Comparison of ENCODE assay signal across 13 cellular contexts in genomic region chr7:18861514-18861913, GRCh38.
DNase-seq lines count a peak whose midpoint lies in the region; ATAC-seq, FAIRE-seq and TF ChIP-seq lines count a peak whose summit lies in the region.
"Had no signal": no experiment of that assay in that cellular context is flagged by ENCODE, and none has a peak within 500 bp of the region (broad histone marks: within the 10 kb centered on the region; RNA-seq: fewer than 3 reads in every experiment).

No MANE protein-coding gene starts in this region.

- POLR2A ChIA-PET in IMR-90 (lab: Charles Lee; ENCODE audit: unreplicated experiment) = no interaction called here

- H3K4me3 ChIP-seq in IMR-90 (ENCODE audit: insufficient read depth, low read depth, low read length) = no peak overlapping the region
- H3K4me3 ChIP-seq: esophagus squamous epithelium had no signal

- no peak overlapping the region for H2AFZ ChIP-seq in IMR-90 (replicated peaks; ENCODE audit: low read length, poor library complexity)

- H2BK120ac ChIP-seq in IMR-90 (ENCODE audit: low read depth, low read length) = no peak overlapping the region

- no peak overlapping the region for H4K5ac ChIP-seq in IMR-90 (ENCODE audit: low read depth, low read length)

- H2BK15ac ChIP-seq in IMR-90 (ENCODE audit: low read depth, low read length) = no peak overlapping the region

- H3K27ac ChIP-seq in IMR-90 (ENCODE audit: insufficient read depth, low read length) = no peak overlapping the region
- H3K27ac ChIP-seq: esophagus squamous epithelium had no signal

- no peak for TF ChIP-seq CTCF in IMR-90 (conservative IDR thresholded peaks at IDR 0.05; ENCODE audit: low read depth, low read length)

- H3K79me1 ChIP-seq in IMR-90 (ENCODE audit: low read depth in 1 of 2, low read length in 2 of 2) = no peaks in the 10 kb centered on the region

- no peak overlapping the region for H4K8ac ChIP-seq in IMR-90 (ENCODE audit: low read depth in 2 of 2, low read length in 2 of 2)

- H2AK9ac ChIP-seq in IMR-90 (replicated peaks; ENCODE audit: low read depth, low read length, poor library complexity) = no peak overlapping the region

- H3K23ac ChIP-seq in IMR-90 (ENCODE audit: low read depth, low read length) = no peak overlapping the region

- H3K36me3 ChIP-seq in IMR-90 (ENCODE audit: control insufficient read depth, insufficient read depth, low read length) = no peaks in the 10 kb centered on the region
- H3K36me3 ChIP-seq: esophagus squamous epithelium had no signal

- peak; percentile 85 for DNase-seq in IMR-90
- peak; percentile 91 for DNase-seq in iris pigment epithelial cell (ENCODE audit: low read depth)
- no peak for DNase-seq in urothelium cell line (ENCODE audit: low spot score)
- DNase-seq in RKO (ENCODE audit: low spot score) = no peak
- no peak for DNase-seq in GM12891 (ENCODE audit: insufficient read length, low spot score)
- no peak for DNase-seq in effector CD4-positive, alpha-beta T cell
- DNase-seq: amniotic stem cell, DMS53, esophagus squamous epithelium, MV-4-11 had no signal

- H3K4me2 ChIP-seq in IMR-90 (ENCODE audit: low read depth, low read length) = no peak overlapping the region

- no peak overlapping the region for H3K56ac ChIP-seq in IMR-90 (ENCODE audit: extremely low read depth, insufficient read depth, low read length)

- WGBS in IMR-90 (ENCODE audit: extremely low coverage in 2 of 2, insufficient read length in 1 of 2), 2 experiments = no CpG with 5 or more reads among the region's 4 CpGs

- H3K4me1 ChIP-seq in IMR-90 (ENCODE audit: control insufficient read depth, insufficient read depth, low read length) = peaks cover 4% of the 10 kb centered on the region; the same call in 1 of the 2 replicates

- no peak overlapping the region for H3K14ac ChIP-seq in IMR-90 (replicated peaks; ENCODE audit: low read depth, low read length)

- no peak overlapping the region for H2BK20ac ChIP-seq in IMR-90 (ENCODE audit: low read depth, low read length)

- TF ChIP-seq POLR2A in IMR-90 (IDR thresholded peaks at IDR 0.05; ENCODE audit: low read depth, low read length) = no peak
- no peak for TF ChIP-seq POLR2A in GM12891 (IDR thresholded peaks at IDR 0.05; ENCODE audit: low read depth, low read length)

- no TSS peak for BruUV-seq in IMR-90 (replicated peaks; lab: Mats Ljungman, UMichigan)

- FAIRE-seq in urothelium cell line (lab: Jason Lieb, UNC) = no peak
- FAIRE-seq in GM12891 (lab: Jason Lieb, UNC) = no peak
- FAIRE-seq: H1 had no signal

- ATAC-seq in GM18858 (IDR thresholded peaks at IDR 0.05; ENCODE audit: unreplicated experiment) = peak; percentile 86
- ATAC-seq in HG02571 (IDR thresholded peaks at IDR 0.05; ENCODE audit: unreplicated experiment) = peak; percentile 52
- no peak; the same call in 1 of the 2 replicates for ATAC-seq in IMR-90 (ENCODE audit: low read depth)

- CTCF ChIA-PET in IMR-90 (lab: Yijun Ruan, JAX) = no interaction called here

- no peak overlapping the region for H3K9ac ChIP-seq in IMR-90 (ENCODE audit: low read depth, low read length)

- H3K9me3 ChIP-seq in IMR-90 (ENCODE audit: control insufficient read depth, insufficient read depth, low read length) = no peaks in the 10 kb centered on the region
- H3K9me3 ChIP-seq: esophagus squamous epithelium had no signal

- H3K4ac ChIP-seq in IMR-90 (ENCODE audit: low read depth, low read length) = no peak overlapping the region

- TF ChIP-seq RAD21 in IMR-90 (IDR thresholded peaks at IDR 0.05; ENCODE audit: low read length) = no peak

- no peak overlapping the region for H4K91ac ChIP-seq in IMR-90 (ENCODE audit: insufficient read depth, low read depth, low read length)

- no peak overlapping the region for H2AK5ac ChIP-seq in IMR-90 (ENCODE audit: low read depth, low read length)

- in situ Hi-C loops in IMR-90 (cut with MboI; ENCODE audit: low sequenced_read_pairs) = no loop called here

- dilution Hi-C loops in IMR-90 (cut with HindIII; ENCODE audit: low sequenced_read_pairs, unreplicated experiment) = no loop called here

- intact Hi-C loops in IMR-90 (cut with micrococcal nuclease) = no loop called here

- H3K9me1 ChIP-seq in IMR-90 (ENCODE audit: insufficient read depth, low read length) = peaks cover 5% of the 10 kb centered on the region; the same call in 1 of the 2 replicates

- peak overlapping the region; percentile 54 for H2BK5ac ChIP-seq in IMR-90 (ENCODE audit: low read depth, low read length, poor library complexity, severe bottlenecking)

- H4K20me1 ChIP-seq in IMR-90 (ENCODE audit: insufficient read depth, low read length) = no peaks in the 10 kb centered on the region

- no peak overlapping the region for H3K18ac ChIP-seq in IMR-90 (ENCODE audit: low read depth, low read length)

- H3K27me3 ChIP-seq in IMR-90 (ENCODE audit: control insufficient read depth, insufficient read depth, low read length) = no peaks in the 10 kb centered on the region
- H3K27me3 ChIP-seq: esophagus squamous epithelium had no signal

TF ChIP-seq in IMR-90, 13 proteins besides CTCF, POLR2A, EP300 and RAD21:
- peak; percentile 98 for TF ChIP-seq CEBPB (IDR thresholded peaks at IDR 0.05; ENCODE audit: low read depth, low read length)
- no peak for TF ChIP-seq CHD1 (IDR thresholded peaks at IDR 0.05; ENCODE audit: low read depth, low read length)
- TF ChIP-seq FOS (IDR thresholded peaks at IDR 0.05; ENCODE audit: low read depth, low read length) = peak; percentile 55; the same call in 1 of the 2 replicates
- no peak for TF ChIP-seq SMC3 (IDR thresholded peaks at IDR 0.05; ENCODE audit: low read depth, low read length)
TF ChIP-seq in IMR-90: peak in this region for 2.

TF ChIP-seq in GM12891, 5 proteins besides CTCF, POLR2A, EP300 and RAD21:
- TF ChIP-seq TAF1 (IDR thresholded peaks at IDR 0.05; ENCODE audit: low read depth, low read length) (no peak), POLR2AphosphoS5 (IDR thresholded peaks at IDR 0.05; ENCODE audit: low read depth, low read length) (no peak), PAX5 (IDR thresholded peaks at IDR 0.05; ENCODE audit: insufficient read depth, low read length, severe bottlenecking) (no peak), SPI1 (IDR thresholded peaks at IDR 0.05; ENCODE audit: low read depth, low read length) (no peak), POU2F2 (IDR thresholded peaks at IDR 0.05; ENCODE audit: low read depth, low read length) (no peak)

Comparison
In these comparisons a context has a peak if more than half of its experiments do, and no peak if none do; other contexts are left out.
1. DNase-seq: peak in IMR-90 (single experiment) and iris pigment epithelial cell (single experiment); none in urothelium cell line (single experiment), RKO (single experiment), GM12891 (single experiment) and effector CD4-positive, alpha-beta T cell (single experiment).